ENCODE assay signal across 1 cellular context in genomic region chr11:34308821-34309585, GRCh38.
TF ChIP-seq lines count a peak whose summit lies in the region.

No MANE protein-coding gene starts in this region.

TF ChIP-seq in HepG2, 621 proteins besides CTCF, POLR2A, EP300 and RAD21 (continued from another document and continues in another):
- peak; percentile 55; the same call in 1 of the 2 replicates for TF ChIP-seq PATZ1 (CRISPR knock-in tag; IDR thresholded peaks at IDR 0.05)
- TF ChIP-seq THAP11 (CRISPR knock-in tag; IDR thresholded peaks at IDR 0.05), result 0 out of 2 replicates have a peak, but pooled peaks have one; percentile 17
- no peak for TF ChIP-seq ZNF574 (CRISPR knock-in tag; IDR thresholded peaks at IDR 0.05)
- peak; percentile 43; the same call in 1 of the 2 replicates for TF ChIP-seq ZBED4 (CRISPR knock-in tag; IDR thresholded peaks at IDR 0.05; ENCODE audit: borderline replicate concordance)
- peak; percentile 42; the same call in 1 of the 2 replicates for TF ChIP-seq ARID4A (CRISPR knock-in tag; IDR thresholded peaks at IDR 0.05; ENCODE audit: borderline replicate concordance)
- no peak for TF ChIP-seq RORA (CRISPR knock-in tag; IDR thresholded peaks at IDR 0.05)
- TF ChIP-seq SMC3 (IDR thresholded peaks at IDR 0.05; ENCODE audit: low read length), result peak; percentile 52
- TF ChIP-seq FOXA1 (IDR thresholded peaks at IDR 0.05), result no peak
- peak; percentile 34; the same call in 1 of the 2 replicates for TF ChIP-seq FOXA1 (CRISPR knock-in tag; IDR thresholded peaks at IDR 0.05)
- TF ChIP-seq IRF2 (CRISPR knock-in tag; IDR thresholded peaks at IDR 0.05), result peak; percentile 66; the same call in 1 of the 2 replicates
- TF ChIP-seq MED1 (CRISPR knock-in tag; IDR thresholded peaks at IDR 0.05), result peak; percentile 77; the same call in 1 of the 2 replicates
- TF ChIP-seq SIX1 (CRISPR knock-in tag; IDR thresholded peaks at IDR 0.05; ENCODE audit: borderline replicate concordance), result no peak
- TF ChIP-seq YEATS4 (CRISPR knock-in tag; IDR thresholded peaks at IDR 0.05; ENCODE audit: borderline replicate concordance), result 0 out of 2 replicates have a peak, but pooled peaks have one; percentile 51
- TF ChIP-seq SAP130 (CRISPR knock-in tag; IDR thresholded peaks at IDR 0.05; ENCODE audit: low read depth), result peak; percentile 78
- TF ChIP-seq ZNF317 (CRISPR knock-in tag; IDR thresholded peaks at IDR 0.05), result 0 out of 2 replicates have a peak, but pooled peaks have one; percentile 60
- no peak for TF ChIP-seq ZNF704 (CRISPR knock-in tag; IDR thresholded peaks at IDR 0.05; ENCODE audit: borderline replicate concordance)
- TF ChIP-seq CREB1 (IDR thresholded peaks at IDR 0.05), result peak; percentile 37; the same call in 1 of the 2 replicates
- peak; percentile 58; the same call in 1 of the 2 replicates for TF ChIP-seq CREB1 (CRISPR knock-in tag; IDR thresholded peaks at IDR 0.05)
- 0 out of 2 replicates have a peak, but pooled peaks have one; percentile 32 for TF ChIP-seq ZNF501 (CRISPR knock-in tag; IDR thresholded peaks at IDR 0.05)
- no peak for TF ChIP-seq KDM5A (IDR thresholded peaks at IDR 0.05; ENCODE audit: borderline replicate concordance, low read length)
- peak; percentile 46; the same call in 1 of the 2 replicates for TF ChIP-seq POGZ (CRISPR knock-in tag; IDR thresholded peaks at IDR 0.05)
- no peak for TF ChIP-seq ZNF564 (CRISPR knock-in tag; IDR thresholded peaks at IDR 0.05)
- TF ChIP-seq ZNF343 (CRISPR knock-in tag; IDR thresholded peaks at IDR 0.05), result no peak
- TF ChIP-seq HOMEZ (CRISPR knock-in tag; IDR thresholded peaks at IDR 0.05; ENCODE audit: low read depth), result peak; percentile 58; the same call in 1 of the 2 replicates
- TF ChIP-seq CBX1 (IDR thresholded peaks at IDR 0.05; ENCODE audit: low read depth), result no peak
- TF ChIP-seq NFIC (IDR thresholded peaks at IDR 0.05; ENCODE audit: low read length), result no peak
- peak; percentile 77 for TF ChIP-seq HNF4A (CRISPR knock-in tag; IDR thresholded peaks at IDR 0.05)
- TF ChIP-seq NCOA2 (CRISPR knock-in tag; IDR thresholded peaks at IDR 0.05), result peak; percentile 64
- TF ChIP-seq NAIF1 (CRISPR knock-in tag; IDR thresholded peaks at IDR 0.05; ENCODE audit: borderline replicate concordance), result no peak
- peak; percentile 71 for TF ChIP-seq FOXA3 (CRISPR knock-in tag; IDR thresholded peaks at IDR 0.05)
- peak; percentile 60; the same call in 1 of the 2 replicates for TF ChIP-seq TFAP4 (IDR thresholded peaks at IDR 0.05; ENCODE audit: borderline replicate concordance, low read depth)
- TF ChIP-seq TFE3 (CRISPR knock-in tag; IDR thresholded peaks at IDR 0.05), result 0 out of 2 replicates have a peak, but pooled peaks have one; percentile 35
- 0 out of 2 replicates have a peak, but pooled peaks have one; percentile 45 for TF ChIP-seq SMAD9 (CRISPR knock-in tag; IDR thresholded peaks at IDR 0.05)
- TF ChIP-seq ZNF713 (CRISPR knock-in tag; IDR thresholded peaks at IDR 0.05), result no peak
- peak; percentile 94 for TF ChIP-seq GATAD2A (CRISPR knock-in tag; IDR thresholded peaks at IDR 0.05)
- peak; percentile 55; the same call in 1 of the 2 replicates for TF ChIP-seq ERF (CRISPR knock-in tag; IDR thresholded peaks at IDR 0.05)
- peak; percentile 40 for TF ChIP-seq HHEX (CRISPR knock-in tag; IDR thresholded peaks at IDR 0.05)
- 0 out of 2 replicates have a peak, but pooled peaks have one; percentile 36 for TF ChIP-seq HMG20B (CRISPR knock-in tag; conservative IDR thresholded peaks at IDR 0.05)
- peak; percentile 34; the same call in 1 of the 2 replicates for TF ChIP-seq CREM (IDR thresholded peaks at IDR 0.05)
- TF ChIP-seq CREM (CRISPR knock-in tag; IDR thresholded peaks at IDR 0.05), result no peak
- peak; percentile 40; the same call in 1 of the 2 replicates for TF ChIP-seq TARDBP (CRISPR knock-in tag; IDR thresholded peaks at IDR 0.05)
- TF ChIP-seq BCL3 (CRISPR knock-in tag; IDR thresholded peaks at IDR 0.05), result 0 out of 2 replicates have a peak, but pooled peaks have one; percentile 57
